9 cellular contexts compared by ENCODE assay signal in the genomic region with DNA sequence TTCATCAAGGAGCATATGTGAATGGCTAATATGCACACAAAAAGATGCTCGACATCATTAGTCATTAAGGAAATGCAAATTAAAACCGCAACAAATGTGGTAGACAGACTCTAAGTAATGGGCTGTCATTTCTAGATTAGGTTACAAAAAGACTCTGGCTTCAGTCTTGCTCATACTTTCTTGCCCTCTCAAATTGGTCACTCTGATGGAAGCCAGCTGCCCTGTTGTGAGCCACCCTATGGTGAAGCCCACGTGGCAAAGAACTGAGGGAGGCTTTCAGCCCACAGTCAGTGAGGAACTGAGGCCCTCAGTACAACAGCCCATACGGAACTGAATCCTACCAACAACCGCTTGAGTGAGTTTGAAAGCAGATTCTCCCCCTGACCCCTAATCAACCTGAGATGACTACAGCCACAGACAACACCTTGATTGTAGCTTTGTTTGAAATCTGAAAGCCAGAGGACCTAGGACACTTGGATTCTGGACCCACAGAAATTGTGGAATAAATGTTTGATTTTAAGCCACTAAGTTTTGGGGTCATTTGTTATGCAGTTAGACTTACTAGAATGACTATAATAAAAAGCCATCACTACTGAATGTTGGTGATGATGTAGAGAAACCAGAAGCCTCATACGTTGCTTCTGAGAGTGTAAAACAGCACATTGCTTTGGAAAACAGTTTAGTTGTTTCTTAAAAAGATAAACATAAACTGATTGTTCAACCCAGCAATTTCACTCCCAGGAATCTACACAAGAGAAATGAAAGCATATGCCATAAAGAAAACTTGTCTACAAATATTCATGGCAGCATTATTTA.
A peak's percentile ranks its signal among the peaks of the same experiment; 100 is the strongest.
DNase-seq lines count a peak whose midpoint lies in the region; ATAC-seq lines count a peak whose summit lies in the region.
"Had no signal": no experiment of that assay in that cellular context is flagged by ENCODE, and none has a peak within 500 bp of the region (broad histone marks: within the 10 kb centered on the region; RNA-seq: fewer than 3 reads in every experiment).

No MANE protein-coding gene starts in this region.

- DNase-seq in EH (ENCODE audit: low read depth) (peak; percentile 64), amniotic epithelial cell (ENCODE audit: low read depth) (peak; percentile 19), NCI-H2029 (lab: John Stamatoyannopoulos, UW) (no peak), CD1c-positive myeloid dendritic cell (ENCODE audit: extremely low spot score) (no peak), SW480 (ENCODE audit: low spot score) (no peak), hippocampal formation (lab: John Stamatoyannopoulos, UW) (no peak)
- DNase-seq: NCI-H524 had no signal

- peak; percentile 84 for ATAC-seq in GM19324 (IDR thresholded peaks at IDR 0.05; ENCODE audit: low FRiP score, unreplicated experiment)
- ATAC-seq in HG03060 (IDR thresholded peaks at IDR 0.05; ENCODE audit: low read depth, unreplicated experiment): peak; percentile 94

Comparison
In these comparisons a context has a peak if more than half of its experiments do, and no peak if none do; other contexts are left out.
1. DNase-seq: peak in EH (single experiment) and amniotic epithelial cell (single experiment); none in NCI-H2029 (single experiment), CD1c-positive myeloid dendritic cell (single experiment), SW480 (single experiment) and hippocampal formation (0 of 2).